In the genomic region with DNA sequence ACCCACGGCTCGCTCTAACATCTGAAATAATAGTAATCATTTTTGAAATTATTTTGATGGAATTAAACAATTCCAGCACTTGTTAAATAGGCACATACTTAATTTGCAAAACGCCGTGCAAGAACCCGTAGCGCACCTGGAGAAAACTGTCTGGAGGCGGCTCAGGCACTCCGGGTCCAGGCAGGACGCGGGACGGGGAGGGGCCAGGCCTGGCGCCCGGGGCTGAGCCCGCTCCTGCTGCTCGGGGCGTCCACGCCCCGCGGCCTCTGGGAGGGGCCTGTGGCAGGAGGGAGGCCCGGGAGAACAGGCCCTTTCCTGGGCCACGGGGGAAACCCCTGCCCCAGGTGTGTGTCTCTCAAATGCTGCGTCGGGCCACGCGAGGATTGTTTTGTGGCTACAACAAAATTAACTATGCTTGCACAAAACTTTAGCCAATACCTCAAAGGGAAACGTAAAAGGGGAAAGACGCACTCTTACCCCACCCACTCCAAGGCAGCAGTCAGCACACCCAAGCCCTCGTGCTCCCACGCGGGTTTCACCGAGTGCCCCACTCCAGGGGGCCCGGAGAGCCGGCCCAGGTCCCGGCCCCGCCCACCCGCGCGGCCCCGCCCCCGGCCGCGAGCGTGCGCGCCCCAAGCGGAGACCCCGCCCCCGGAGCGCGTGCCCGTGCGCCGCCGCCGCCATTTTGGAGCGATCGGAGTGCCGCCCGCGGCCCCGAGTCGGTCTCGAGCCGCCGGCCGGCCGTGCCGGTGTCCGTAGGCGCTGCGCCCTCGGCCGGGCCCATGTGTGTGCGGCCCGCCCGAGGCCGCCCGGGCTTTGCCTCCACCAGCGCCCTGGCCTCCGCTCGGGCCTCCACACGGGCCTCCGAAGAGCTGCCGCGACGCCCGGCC, we compare ENCODE assay signal across 1 cellular context.
TF ChIP-seq lines count a peak whose summit lies in the region.

A gene with protein sequence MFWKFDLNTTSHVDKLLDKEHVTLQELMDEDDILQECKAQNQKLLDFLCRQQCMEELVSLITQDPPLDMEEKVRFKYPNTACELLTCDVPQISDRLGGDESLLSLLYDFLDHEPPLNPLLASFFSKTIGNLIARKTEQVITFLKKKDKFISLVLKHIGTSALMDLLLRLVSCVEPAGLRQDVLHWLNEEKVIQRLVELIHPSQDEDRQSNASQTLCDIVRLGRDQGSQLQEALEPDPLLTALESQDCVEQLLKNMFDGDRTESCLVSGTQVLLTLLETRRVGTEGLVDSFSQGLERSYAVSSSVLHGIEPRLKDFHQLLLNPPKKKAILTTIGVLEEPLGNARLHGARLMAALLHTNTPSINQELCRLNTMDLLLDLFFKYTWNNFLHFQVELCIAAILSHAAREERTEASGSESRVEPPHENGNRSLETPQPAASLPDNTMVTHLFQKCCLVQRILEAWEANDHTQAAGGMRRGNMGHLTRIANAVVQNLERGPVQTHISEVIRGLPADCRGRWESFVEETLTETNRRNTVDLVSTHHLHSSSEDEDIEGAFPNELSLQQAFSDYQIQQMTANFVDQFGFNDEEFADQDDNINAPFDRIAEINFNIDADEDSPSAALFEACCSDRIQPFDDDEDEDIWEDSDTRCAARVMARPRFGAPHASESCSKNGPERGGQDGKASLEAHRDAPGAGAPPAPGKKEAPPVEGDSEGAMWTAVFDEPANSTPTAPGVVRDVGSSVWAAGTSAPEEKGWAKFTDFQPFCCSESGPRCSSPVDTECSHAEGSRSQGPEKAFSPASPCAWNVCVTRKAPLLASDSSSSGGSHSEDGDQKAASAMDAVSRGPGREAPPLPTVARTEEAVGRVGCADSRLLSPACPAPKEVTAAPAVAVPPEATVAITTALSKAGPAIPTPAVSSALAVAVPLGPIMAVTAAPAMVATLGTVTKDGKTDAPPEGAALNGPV (plus strand): TSS at position 677 of the 890 bp plus-strand sequence. CDS start 50,582 bp downstream, outside the sequence.

TF ChIP-seq in K562, 482 proteins besides CTCF, POLR2A, EP300 and RAD21 (continued from another document and continues in another):
- no peak for TF ChIP-seq HINFP (tag; conservative IDR thresholded peaks at IDR 0.05; ENCODE audit: low read depth)
- no peak for TF ChIP-seq NFIX (CRISPR knock-in tag; IDR thresholded peaks at IDR 0.05; ENCODE audit: low read depth)
- peak; percentile 57 for TF ChIP-seq TAF1 (IDR thresholded peaks at IDR 0.05; ENCODE audit: control insufficient read depth, extremely low read depth, insufficient read depth, low read length, severe bottlenecking)
- TF ChIP-seq, protein P1, sequence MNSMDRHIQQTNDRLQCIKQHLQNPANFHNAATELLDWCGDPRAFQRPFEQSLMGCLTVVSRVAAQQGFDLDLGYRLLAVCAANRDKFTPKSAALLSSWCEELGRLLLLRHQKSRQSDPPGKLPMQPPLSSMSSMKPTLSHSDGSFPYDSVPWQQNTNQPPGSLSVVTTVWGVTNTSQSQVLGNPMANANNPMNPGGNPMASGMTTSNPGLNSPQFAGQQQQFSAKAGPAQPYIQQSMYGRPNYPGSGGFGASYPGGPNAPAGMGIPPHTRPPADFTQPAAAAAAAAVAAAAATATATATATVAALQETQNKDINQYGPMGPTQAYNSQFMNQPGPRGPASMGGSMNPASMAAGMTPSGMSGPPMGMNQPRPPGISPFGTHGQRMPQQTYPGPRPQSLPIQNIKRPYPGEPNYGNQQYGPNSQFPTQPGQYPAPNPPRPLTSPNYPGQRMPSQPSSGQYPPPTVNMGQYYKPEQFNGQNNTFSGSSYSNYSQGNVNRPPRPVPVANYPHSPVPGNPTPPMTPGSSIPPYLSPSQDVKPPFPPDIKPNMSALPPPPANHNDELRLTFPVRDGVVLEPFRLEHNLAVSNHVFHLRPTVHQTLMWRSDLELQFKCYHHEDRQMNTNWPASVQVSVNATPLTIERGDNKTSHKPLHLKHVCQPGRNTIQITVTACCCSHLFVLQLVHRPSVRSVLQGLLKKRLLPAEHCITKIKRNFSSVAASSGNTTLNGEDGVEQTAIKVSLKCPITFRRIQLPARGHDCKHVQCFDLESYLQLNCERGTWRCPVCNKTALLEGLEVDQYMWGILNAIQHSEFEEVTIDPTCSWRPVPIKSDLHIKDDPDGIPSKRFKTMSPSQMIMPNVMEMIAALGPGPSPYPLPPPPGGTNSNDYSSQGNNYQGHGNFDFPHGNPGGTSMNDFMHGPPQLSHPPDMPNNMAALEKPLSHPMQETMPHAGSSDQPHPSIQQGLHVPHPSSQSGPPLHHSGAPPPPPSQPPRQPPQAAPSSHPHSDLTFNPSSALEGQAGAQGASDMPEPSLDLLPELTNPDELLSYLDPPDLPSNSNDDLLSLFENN (IDR thresholded peaks at IDR 0.05; ENCODE audit: low read depth in 2 of 2, low read length in 2 of 2): no peak
- no peak for TF ChIP-seq PCBP2 (IDR thresholded peaks at IDR 0.05; ENCODE audit: low read depth, low read length, poor library complexity, severe bottlenecking)
- TF ChIP-seq ZNF311 (CRISPR knock-in tag; IDR thresholded peaks at IDR 0.05): no peak
- no peak for TF ChIP-seq SOX6 (IDR thresholded peaks at IDR 0.05)
- TF ChIP-seq, protein P2, sequence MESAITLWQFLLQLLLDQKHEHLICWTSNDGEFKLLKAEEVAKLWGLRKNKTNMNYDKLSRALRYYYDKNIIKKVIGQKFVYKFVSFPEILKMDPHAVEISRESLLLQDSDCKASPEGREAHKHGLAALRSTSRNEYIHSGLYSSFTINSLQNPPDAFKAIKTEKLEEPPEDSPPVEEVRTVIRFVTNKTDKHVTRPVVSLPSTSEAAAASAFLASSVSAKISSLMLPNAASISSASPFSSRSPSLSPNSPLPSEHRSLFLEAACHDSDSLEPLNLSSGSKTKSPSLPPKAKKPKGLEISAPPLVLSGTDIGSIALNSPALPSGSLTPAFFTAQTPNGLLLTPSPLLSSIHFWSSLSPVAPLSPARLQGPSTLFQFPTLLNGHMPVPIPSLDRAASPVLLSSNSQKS (CRISPR knock-in tag; IDR thresholded peaks at IDR 0.05): no peak
- no peak for TF ChIP-seq ERF (CRISPR knock-in tag; IDR thresholded peaks at IDR 0.05)
- TF ChIP-seq HMGN3 (IDR thresholded peaks at IDR 0.05; ENCODE audit: borderline replicate concordance, extremely low read depth, insufficient read length, low read depth, low read length): peak; percentile 18
- no peak for TF ChIP-seq STAG1 (CRISPR knock-in tag; IDR thresholded peaks at IDR 0.05; ENCODE audit: borderline replicate concordance)
- TF ChIP-seq, protein P3, sequence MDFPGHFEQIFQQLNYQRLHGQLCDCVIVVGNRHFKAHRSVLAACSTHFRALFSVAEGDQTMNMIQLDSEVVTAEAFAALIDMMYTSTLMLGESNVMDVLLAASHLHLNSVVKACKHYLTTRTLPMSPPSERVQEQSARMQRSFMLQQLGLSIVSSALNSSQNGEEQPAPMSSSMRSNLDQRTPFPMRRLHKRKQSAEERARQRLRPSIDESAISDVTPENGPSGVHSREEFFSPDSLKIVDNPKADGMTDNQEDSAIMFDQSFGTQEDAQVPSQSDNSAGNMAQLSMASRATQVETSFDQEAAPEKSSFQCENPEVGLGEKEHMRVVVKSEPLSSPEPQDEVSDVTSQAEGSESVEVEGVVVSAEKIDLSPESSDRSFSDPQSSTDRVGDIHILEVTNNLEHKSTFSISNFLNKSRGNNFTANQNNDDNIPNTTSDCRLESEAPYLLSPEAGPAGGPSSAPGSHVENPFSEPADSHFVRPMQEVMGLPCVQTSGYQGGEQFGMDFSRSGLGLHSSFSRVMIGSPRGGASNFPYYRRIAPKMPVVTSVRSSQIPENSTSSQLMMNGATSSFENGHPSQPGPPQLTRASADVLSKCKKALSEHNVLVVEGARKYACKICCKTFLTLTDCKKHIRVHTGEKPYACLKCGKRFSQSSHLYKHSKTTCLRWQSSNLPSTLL (IDR thresholded peaks at IDR 0.05): no peak
- no peak for TF ChIP-seq ZC3H8 (IDR thresholded peaks at IDR 0.05)
- TF ChIP-seq HMG20B (CRISPR knock-in tag; IDR thresholded peaks at IDR 0.05): no peak
- no peak for TF ChIP-seq ZNF696 (CRISPR knock-in tag; conservative IDR thresholded peaks at IDR 0.05)
- TF ChIP-seq ZNF282 (CRISPR knock-in tag; IDR thresholded peaks at IDR 0.05): no peak
- peak; percentile 54 for TF ChIP-seq CXXC5 (CRISPR knock-in tag; IDR thresholded peaks at IDR 0.05)
- TF ChIP-seq MEF2D (tag; conservative IDR thresholded peaks at IDR 0.05; ENCODE audit: low read depth): no peak
- TF ChIP-seq ZNF174 (CRISPR knock-in tag; IDR thresholded peaks at IDR 0.05): no peak
- peak; percentile 72 for TF ChIP-seq MGA (IDR thresholded peaks at IDR 0.05)
- 0 out of 2 replicates have a peak, but pooled peaks have one; percentile 45 for TF ChIP-seq GABPB1 (CRISPR knock-in tag; IDR thresholded peaks at IDR 0.05)
- no peak for TF ChIP-seq POLR2H (tag; IDR thresholded peaks at IDR 0.05; ENCODE audit: low read depth)
